ENCODE assay signal across 8 cellular contexts in the genomic region with DNA sequence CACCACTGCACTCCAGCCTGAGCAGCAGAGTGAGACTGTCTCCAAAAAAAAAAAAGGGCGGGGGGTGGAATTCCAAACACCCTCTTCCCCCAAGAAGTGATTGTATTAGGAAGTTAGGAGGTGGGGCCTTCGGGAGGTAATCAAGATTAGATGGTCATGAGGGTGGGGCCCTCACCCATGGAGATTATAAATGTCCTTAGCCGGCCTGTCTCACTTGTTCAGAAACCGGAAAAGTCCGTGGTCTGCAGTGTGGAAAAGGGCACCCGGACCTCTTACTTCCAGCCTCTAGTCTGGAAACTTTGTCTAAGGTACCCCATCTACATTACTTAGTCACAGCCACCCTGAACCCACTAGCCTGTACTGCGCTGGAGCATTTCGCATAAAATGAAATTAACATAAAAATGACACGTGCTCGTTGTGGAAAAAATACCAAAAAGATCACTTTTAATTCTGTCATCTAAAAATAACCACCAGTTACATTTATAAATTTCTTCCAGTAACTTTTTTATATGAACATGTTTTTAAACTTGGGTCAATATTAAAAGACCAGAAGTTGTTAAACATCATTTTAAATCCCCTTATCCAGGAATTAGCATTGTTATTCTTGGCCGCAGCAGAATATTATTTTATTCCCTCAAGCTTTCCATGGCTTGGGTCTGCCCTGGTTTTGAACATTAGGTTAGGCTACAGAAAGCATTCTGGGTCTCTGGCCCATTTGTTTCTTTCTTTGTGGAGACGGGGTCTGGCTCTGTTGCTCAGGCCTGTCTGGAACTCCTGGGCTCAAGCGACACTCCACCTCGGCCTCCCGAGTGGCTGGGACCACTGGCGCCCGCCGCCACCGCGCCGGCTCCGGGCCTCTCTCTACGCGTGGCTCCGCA.
DNase-seq lines count a peak whose midpoint lies in the region; ATAC-seq and TF ChIP-seq lines count a peak whose summit lies in the region.

No MANE protein-coding gene starts in this region.

- H3K36me3 ChIP-seq in rectal smooth muscle tissue (ENCODE audit: control insufficient read depth, insufficient read depth, low read length): no peaks in the 10 kb centered on the region

- peak; percentile 14 for DNase-seq in activated naive CD4-positive, alpha-beta T cell treated with Interleukin-2 at 50 U/mL for 16 hours
- no peak for DNase-seq in activated naive CD4-positive, alpha-beta T cell treated with anti-CD3 and anti-CD28 coated beads, Interleukin-2, amount 50 U/mL, for 16 hours
- DNase-seq in fibroblast of mammary gland (ENCODE audit: low read depth): no peak
- no peak for DNase-seq in D341Med (ENCODE audit: low spot score)
- DNase-seq in stimulated activated naive CD4-positive, alpha-beta T cell treated with Interleukin-2 at 50 U/mL for 16 hours (lab: John Stamatoyannopoulos, UW): no peak

- H3K4me3 ChIP-seq in WI38 (ENCODE audit: low read depth, low read length) (peak overlapping the region; percentile 76), fibroblast of mammary gland (ENCODE audit: control insufficient read depth, low read depth, low read length) (peak overlapping the region; percentile 76), rectal smooth muscle tissue (ENCODE audit: low read length) (peak overlapping the region; percentile 84)

- peak overlapping the region; percentile 82 for H3K9ac ChIP-seq in rectal smooth muscle tissue (ENCODE audit: low read length)

- no peak for ATAC-seq in HG02870 (IDR thresholded peaks at IDR 0.05; ENCODE audit: unreplicated experiment)

- H3K27me3 ChIP-seq in rectal smooth muscle tissue (ENCODE audit: control insufficient read depth, insufficient read depth, low read length): no peaks in the 10 kb centered on the region

- no peak for TF ChIP-seq CTCF in WI38 (IDR thresholded peaks at IDR 0.05; ENCODE audit: low read depth, low read length)
- TF ChIP-seq CTCF in fibroblast of mammary gland (conservative IDR thresholded peaks at IDR 0.05; ENCODE audit: control insufficient read depth, insufficient read depth, low read depth, low read length): no peak

- peak overlapping the region; percentile 99 for H3K27ac ChIP-seq in rectal smooth muscle tissue (ENCODE audit: low read depth, low read length)

- peaks cover 12% of the 10 kb centered on the region for H3K4me1 ChIP-seq in rectal smooth muscle tissue (ENCODE audit: control insufficient read depth, insufficient read depth, low read length)
